Comparison of ENCODE assay signal across 9 cellular contexts in the genomic region with DNA sequence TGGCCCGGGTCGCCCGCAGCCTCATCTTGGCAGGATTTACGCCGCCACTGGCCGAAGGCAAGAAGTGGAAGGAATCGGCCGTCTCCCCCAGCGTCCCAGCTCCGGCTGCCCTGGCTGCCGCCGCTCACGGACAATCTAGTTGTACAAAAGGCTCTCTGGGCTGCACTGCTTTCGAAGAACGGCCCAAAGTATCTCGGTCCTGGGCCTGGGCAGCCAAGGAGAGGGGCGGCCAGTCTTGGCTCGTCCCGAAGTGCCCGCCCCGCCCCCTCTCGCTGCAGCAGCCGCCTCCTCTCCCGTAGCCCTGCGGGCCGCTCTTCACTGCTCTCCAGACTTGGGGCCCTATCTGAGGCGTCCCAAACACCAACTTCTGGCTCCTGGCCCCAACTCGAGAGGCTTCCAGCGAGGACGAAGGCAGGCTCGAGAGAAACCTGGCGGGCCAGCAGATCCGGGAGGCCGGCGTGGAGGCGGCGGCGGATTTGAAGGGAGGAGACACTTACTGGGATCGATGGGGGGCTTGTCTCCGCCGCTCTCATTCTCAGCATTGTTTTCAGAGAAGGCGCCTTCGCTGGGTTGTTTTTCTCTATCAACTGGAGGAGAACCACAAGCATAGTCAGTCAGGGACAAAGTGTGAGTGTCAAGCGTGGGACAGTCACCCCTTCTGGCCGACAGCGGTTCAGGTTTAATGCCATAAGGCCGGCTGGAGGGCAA. TPM values are rescaled to one million over a fixed set of nuclear protein-coding genes. Genes with fewer than 3 reads are reported as not detected.
A peak's percentile ranks its signal among the peaks of the same experiment; 100 is the strongest.
DNase-seq lines count a peak whose midpoint lies in the region; ATAC-seq and TF ChIP-seq lines count a peak whose summit lies in the region.
"Had no signal": no experiment of that assay in that cellular context is flagged by ENCODE, and none has a peak within 500 bp of the region (broad histone marks: within the 10 kb centered on the region; RNA-seq: fewer than 3 reads in every experiment).

No MANE protein-coding gene starts in this region.

- H3K4me3 Mint-ChIP-seq in activated CD4-positive, alpha-beta T cell treated with anti-CD3 and anti-CD28 coated beads, Interleukin-2, amount 10 ng/mL, durations not matched to agents 7 days and 5 days = no peak overlapping the region
- no peak overlapping the region for H3K4me3 Mint-ChIP-seq in activated CD4-positive, alpha-beta T cell treated with anti-CD3 and anti-CD28 coated beads, Interleukin-2, amount 10 ng/mL, durations not matched to agents 24 days and 14 days

- DNase-seq in activated CD4-positive, alpha-beta T cell treated with anti-CD3 and anti-CD28 coated beads, Interleukin-2, amount 10 ng/mL, durations not matched to agents 7 days and 5 days = no peak
- DNase-seq in activated CD4-positive, alpha-beta T cell treated with anti-CD3 and anti-CD28 coated beads, Interleukin-2, amount 10 ng/mL, durations not matched to agents 24 days and 14 days = no peak
- no peak for DNase-seq in adipocyte (ENCODE audit: low read depth)
- DNase-seq in lower leg skin (ENCODE audit: low spot score in 2 of 2) = no peak
- peak in 1 of 2 donors; percentile 84 for DNase-seq in tibial artery
- DNase-seq in MV-4-11 (lab: John Stamatoyannopoulos, UW) = no peak
- DNase-seq: NCI-H187 treated with DMSO at 0.1 percent for 48 hours had no signal

- peak overlapping the region; percentile 93 for H3K9ac ChIP-seq in adipocyte (ENCODE audit: low read length)

- H3K36me3 ChIP-seq in adipocyte (ENCODE audit: control insufficient read depth, insufficient read depth, low read length, severe bottlenecking) (peaks cover 5% of the 10 kb centered on the region), tibial artery (no peaks in the 10 kb centered on the region)

- H3K4me1 ChIP-seq in adipocyte (ENCODE audit: control insufficient read depth, insufficient read depth, low read length) (peaks cover 46% of the 10 kb centered on the region), tibial artery (peaks cover 0 to 62% (median 18%) of the 10 kb centered on the region in 4 donors)

- H3K36me3 Mint-ChIP-seq in activated CD4-positive, alpha-beta T cell treated with anti-CD3 and anti-CD28 coated beads, Interleukin-2, amount 10 ng/mL, durations not matched to agents 7 days and 5 days (ENCODE audit: low read depth) = peaks cover 6% of the 10 kb centered on the region
- H3K36me3 Mint-ChIP-seq in activated CD4-positive, alpha-beta T cell treated with anti-CD3 and anti-CD28 coated beads, Interleukin-2, amount 10 ng/mL, durations not matched to agents 24 days and 14 days (ENCODE audit: low read depth) = peaks cover 7% of the 10 kb centered on the region

- peak overlapping the region; percentile 96 to 97 for H3K27ac ChIP-seq in tibial artery

- peak overlapping the region; percentile 36 for H3K27ac Mint-ChIP-seq in activated CD4-positive, alpha-beta T cell treated with anti-CD3 and anti-CD28 coated beads, Interleukin-2, amount 10 ng/mL, durations not matched to agents 7 days and 5 days
- no peak overlapping the region for H3K27ac Mint-ChIP-seq in activated CD4-positive, alpha-beta T cell treated with anti-CD3 and anti-CD28 coated beads, Interleukin-2, amount 10 ng/mL, durations not matched to agents 24 days and 14 days

- no peaks in the 10 kb centered on the region for H3K9me3 Mint-ChIP-seq in activated CD4-positive, alpha-beta T cell treated with anti-CD3 and anti-CD28 coated beads, Interleukin-2, amount 10 ng/mL, durations not matched to agents 7 days and 5 days
- no peaks in the 10 kb centered on the region for H3K9me3 Mint-ChIP-seq in activated CD4-positive, alpha-beta T cell treated with anti-CD3 and anti-CD28 coated beads, Interleukin-2, amount 10 ng/mL, durations not matched to agents 24 days and 14 days

- intact Hi-C loops in activated CD4-positive, alpha-beta T cell treated with anti-CD3 and anti-CD28 coated beads, Interleukin-2, amount 10 ng/mL, durations not matched to agents 24 days and 14 days (cut with micrococcal nuclease) = loop anchor here (2.0 kb wide), 1 partner anchor 14 kb away; no protein-coding TSS in a partner anchor
- intact Hi-C loops in lower leg skin (cut with DNase I; ENCODE audit: low total_unique reads) (loop anchor here (5.0 to 10.0 kb wide), 3 partner anchors 797 to 1307 kb away; partner anchors contain the start of genes CBX3 and HNRNPA2B1), tibial artery (cut with DNase I; ENCODE audit: low total_unique reads) (loop anchor here (5.0 to 10.0 kb wide), 2 partner anchors 962 to 1770 kb away; partner anchors contain the start of genes CBX3 and HNRNPA2B1)

- peaks cover 80% of the 10 kb centered on the region for H3K27me3 Mint-ChIP-seq in activated CD4-positive, alpha-beta T cell treated with anti-CD3 and anti-CD28 coated beads, Interleukin-2, amount 10 ng/mL, durations not matched to agents 7 days and 5 days
- H3K27me3 Mint-ChIP-seq in activated CD4-positive, alpha-beta T cell treated with anti-CD3 and anti-CD28 coated beads, Interleukin-2, amount 10 ng/mL, durations not matched to agents 24 days and 14 days = peaks cover 69% of the 10 kb centered on the region

- 1% methylated on average over 46 to 47 of the region's 47 CpGs for WGBS in lower leg skin, 2 donors

- CTCF ChIA-PET in activated CD4-positive, alpha-beta T cell treated with anti-CD3 and anti-CD28 coated beads, Interleukin-2, amount 10 ng/mL, durations not matched to agents 7 days and 5 days (lab: Charles Lee) = interaction anchor here (1.9 kb wide), 1 partner anchor 78 kb away, joined by 6 read pairs; the partner anchor contains the start of gene EVX1

- H3K9me3 ChIP-seq in adipocyte (ENCODE audit: control insufficient read depth, low read length) (no peaks in the 10 kb centered on the region), tibial artery (no peaks in the 10 kb centered on the region)

- ATAC-seq in HG03565 (IDR thresholded peaks at IDR 0.05; ENCODE audit: unreplicated experiment) (no peak), HG02571 (IDR thresholded peaks at IDR 0.05; ENCODE audit: unreplicated experiment) (no peak)

- peak overlapping the region; percentile 94 for H3K4me3 ChIP-seq in adipocyte (ENCODE audit: low read length)
- H3K4me3 ChIP-seq in lower leg skin (ENCODE audit: low read depth, poor library complexity, severe bottlenecking) = peak overlapping the region; percentile 54
- peak overlapping the region; percentile 68 to 91 for H3K4me3 ChIP-seq in tibial artery

- H3K4me1 Mint-ChIP-seq in activated CD4-positive, alpha-beta T cell treated with anti-CD3 and anti-CD28 coated beads, Interleukin-2, amount 10 ng/mL, durations not matched to agents 7 days and 5 days = peaks cover 14% of the 10 kb centered on the region
- peaks cover 2% of the 10 kb centered on the region for H3K4me1 Mint-ChIP-seq in activated CD4-positive, alpha-beta T cell treated with anti-CD3 and anti-CD28 coated beads, Interleukin-2, amount 10 ng/mL, durations not matched to agents 24 days and 14 days

- H3K27me3 ChIP-seq in adipocyte (replicated peaks; ENCODE audit: control insufficient read depth, insufficient read depth, low read length) (no peaks in the 10 kb centered on the region), tibial artery (no peaks in the 10 kb centered on the region)

- POLR2A ChIA-PET in activated CD4-positive, alpha-beta T cell treated with anti-CD3 and anti-CD28 coated beads, Interleukin-2, amount 10 ng/mL, durations not matched to agents 7 days and 5 days (lab: Charles Lee) = no interaction called here

- TF ChIP-seq POLR2A in lower leg skin (IDR thresholded peaks at IDR 0.05) = no peak

- TF ChIP-seq CTCF in lower leg skin (IDR thresholded peaks at IDR 0.05) (no peak), tibial artery (IDR thresholded peaks at IDR 0.05) (peak; percentile 3 to 25)

RNA-seq across cellular contexts. Expression of gene HOXA9, which starts 0.8 kb away (rescaled TPM):
- not detected for total RNA-seq in activated CD4-positive, alpha-beta T cell treated with anti-CD3 and anti-CD28 coated beads, Interleukin-2, amount 10 ng/mL, durations not matched to agents 7 days and 5 days
- not detected in 2 replicates for total RNA-seq in activated CD4-positive, alpha-beta T cell treated with anti-CD3 and anti-CD28 coated beads, Interleukin-2, amount 10 ng/mL, durations not matched to agents 24 days and 14 days
- total RNA-seq in lower leg skin = 10 to 100 TPM; 43.1 to 50.1 (median 46.9) TPM

RNA-seq across cellular contexts. Expression of gene HOXA7, which starts 8.1 kb away (rescaled TPM):
- not detected for total RNA-seq in activated CD4-positive, alpha-beta T cell treated with anti-CD3 and anti-CD28 coated beads, Interleukin-2, amount 10 ng/mL, durations not matched to agents 7 days and 5 days
- not detected in 2 replicates for total RNA-seq in activated CD4-positive, alpha-beta T cell treated with anti-CD3 and anti-CD28 coated beads, Interleukin-2, amount 10 ng/mL, durations not matched to agents 24 days and 14 days
- 10 to 100 TPM; 10.0 to 26.1 (median 18.1) TPM for total RNA-seq in lower leg skin

RNA-seq across cellular contexts. Expression of gene HOXA10, which starts 9.6 kb away (rescaled TPM):
- not detected for total RNA-seq in activated CD4-positive, alpha-beta T cell treated with anti-CD3 and anti-CD28 coated beads, Interleukin-2, amount 10 ng/mL, durations not matched to agents 7 days and 5 days
- not detected in 2 replicates for total RNA-seq in activated CD4-positive, alpha-beta T cell treated with anti-CD3 and anti-CD28 coated beads, Interleukin-2, amount 10 ng/mL, durations not matched to agents 24 days and 14 days
- 10 to 100 TPM in 1 of 4 donors, 1 to 10 TPM in 3; 4.9 to 11.2 (median 6.7) TPM for total RNA-seq in lower leg skin

RNA-seq across cellular contexts. Expression of gene HOXA3, which starts 12.2 kb away (rescaled TPM):
- not detected for total RNA-seq in activated CD4-positive, alpha-beta T cell treated with anti-CD3 and anti-CD28 coated beads, Interleukin-2, amount 10 ng/mL, durations not matched to agents 7 days and 5 days
- total RNA-seq in activated CD4-positive, alpha-beta T cell treated with anti-CD3 and anti-CD28 coated beads, Interleukin-2, amount 10 ng/mL, durations not matched to agents 24 days and 14 days = not detected in 2 replicates
- total RNA-seq in lower leg skin = 10 to 100 TPM in 2 of 4 donors, 1 to 10 TPM in 2; 4.9 to 20.2 (median 13.2) TPM

RNA-seq across cellular contexts. Expression of gene HOXA6, which starts 17.0 kb away (rescaled TPM):
- total RNA-seq in activated CD4-positive, alpha-beta T cell treated with anti-CD3 and anti-CD28 coated beads, Interleukin-2, amount 10 ng/mL, durations not matched to agents 7 days and 5 days = not detected
- total RNA-seq in activated CD4-positive, alpha-beta T cell treated with anti-CD3 and anti-CD28 coated beads, Interleukin-2, amount 10 ng/mL, durations not matched to agents 24 days and 14 days = not detected in 2 replicates
- total RNA-seq in lower leg skin = 10 to 100 TPM in 3 of 4 donors, 1 to 10 TPM in 1; 5.7 to 15.4 (median 12.4) TPM

Comparison
In these comparisons a context has a peak if more than half of its experiments do, and no peak if none do; other contexts are left out.
1. CTCF ChIP-seq: peak in tibial artery (2 of 2); none in lower leg skin (0 of 3).
2. RNA of gene HOXA9, which starts 0.8 kb away (total RNA-seq): 43.1 to 50.1 TPM in lower leg skin; not detected in activated CD4-positive, alpha-beta T cell treated with anti-CD3 and anti-CD28 coated beads, Interleukin-2, amount 10 ng/mL, durations not matched to agents 7 days and 5 days and not detected in activated CD4-positive, alpha-beta T cell treated with anti-CD3 and anti-CD28 coated beads, Interleukin-2, amount 10 ng/mL, durations not matched to agents 24 days and 14 days; every median in the first group is over 10 times any median in the second.
3. RNA of gene HOXA7, which starts 8.1 kb away (total RNA-seq): 10.0 to 26.1 TPM in lower leg skin; not detected in activated CD4-positive, alpha-beta T cell treated with anti-CD3 and anti-CD28 coated beads, Interleukin-2, amount 10 ng/mL, durations not matched to agents 7 days and 5 days and not detected in activated CD4-positive, alpha-beta T cell treated with anti-CD3 and anti-CD28 coated beads, Interleukin-2, amount 10 ng/mL, durations not matched to agents 24 days and 14 days; every median in the first group is over 10 times any median in the second.
4. Peak in every context shown above with its lines, with median percentiles within 50 percentile points of each other: H3K4me3 ChIP-seq.